28 cellular contexts compared by ENCODE assay signal in genomic region chr6:3005874-3006273, GRCh38.
"Had no signal": no experiment of that assay in that cellular context is flagged by ENCODE, and none has a peak within 500 bp of the region (broad histone marks: within the 10 kb centered on the region; RNA-seq: fewer than 3 reads in every experiment).

No MANE protein-coding gene starts in this region.

- H3K27ac Mint-ChIP-seq: activated CD4-positive, alpha-beta memory T cell treated with anti-CD3 and anti-CD28 coated beads for 36 hours; activated CD4-positive, alpha-beta T cell treated with anti-CD3 and anti-CD28 coated beads, Interleukin-2, amount 10 ng/mL, durations not matched to agents 7 days and 5 days; activated naive CD4-positive, alpha-beta T cell treated with anti-CD3 and anti-CD28 coated beads, Interleukin-2, amount 50 U/mL, for 72 hours; activated naive CD8-positive, alpha-beta T cell treated with anti-CD3 and anti-CD28 coated beads, Interleukin-2, amount 50 U/mL, for 24 hours; activated T-cell treated with anti-CD3 and anti-CD28 coated beads, Interleukin-2, amount 50 U/mL, for 24 hours; activated T-helper 1 cell treated with anti-CD3 and anti-CD28 coated beads, Interleukin-12 subunit alpha, Interleukin-12 subunit beta, Interleukin-2, Interleukin-4 antibody, amounts not matched to agents 30 ng/mL and 10 ng/mL and 1 ng/mL, durations not matched to agents 14 hours and 24 hours and 36 hours; brain; T-cell had no signal

- H3K4me3 Mint-ChIP-seq: activated CD4-positive, alpha-beta memory T cell treated with anti-CD3 and anti-CD28 coated beads for 36 hours; activated CD4-positive, alpha-beta T cell treated with anti-CD3 and anti-CD28 coated beads, Interleukin-2, amount 10 ng/mL, durations not matched to agents 7 days and 5 days; activated naive CD8-positive, alpha-beta T cell treated with anti-CD3 and anti-CD28 coated beads, Interleukin-2, amount 50 U/mL, for 24 hours; activated T-cell treated with anti-CD3 and anti-CD28 coated beads, Interleukin-2, amount 50 U/mL, for 24 hours; activated T-helper 1 cell treated with anti-CD3 and anti-CD28 coated beads, Interleukin-12 subunit alpha, Interleukin-12 subunit beta, Interleukin-2, Interleukin-4 antibody, amounts not matched to agents 30 ng/mL and 10 ng/mL and 1 ng/mL, durations not matched to agents 14 hours and 24 hours and 36 hours; central memory CD8-positive, alpha-beta T cell; T-cell had no signal

- H3K27me3 Mint-ChIP-seq: activated CD4-positive, alpha-beta memory T cell treated with anti-CD3 and anti-CD28 coated beads for 36 hours; activated CD4-positive, alpha-beta T cell treated with anti-CD3 and anti-CD28 coated beads, Interleukin-2, amount 10 ng/mL, durations not matched to agents 7 days and 5 days; activated naive CD8-positive, alpha-beta T cell treated with anti-CD3 and anti-CD28 coated beads, Interleukin-2, amount 50 U/mL, for 24 hours; activated T-cell treated with anti-CD3 and anti-CD28 coated beads, Interleukin-2, amount 50 U/mL, for 24 hours; brain; central memory CD8-positive, alpha-beta T cell; T-cell had no signal

- H3K9ac ChIP-seq: KMS-11 had no signal

- DNase-seq: activated CD4-positive, alpha-beta memory T cell treated with anti-CD3 and anti-CD28 coated beads for 36 hours; activated CD4-positive, alpha-beta T cell treated with anti-CD3 and anti-CD28 coated beads, Interleukin-2, amount 10 ng/mL, durations not matched to agents 7 days and 5 days; activated CD4-positive, CD25-positive, alpha-beta regulatory T cell; activated effector memory CD4-positive, alpha-beta T cell treated with Interleukin-2 at 50 U/mL for 16 hours; activated naive CD4-positive, alpha-beta T cell; activated naive CD8-positive, alpha-beta T cell treated with anti-CD3 and anti-CD28 coated beads, Interleukin-2, amount 50 U/mL, for 24 hours; activated T-cell treated with anti-CD3 and anti-CD28 coated beads, Interleukin-2, amount 50 U/mL, for 24 hours; amniotic stem cell; NCI-H1092; NCI-H1417; NCI-H1930; NCI-H2171; NCI-H2227 treated with DMSO at 0.1 percent for 48 hours; NCI-H446 treated with DMSO at 0.1 percent for 48 hours; NCI-H82; OCI-M1; RPMI8226; T-cell; T-helper 2 cell; T1000 had no signal

- H3K27ac ChIP-seq: KMS-11, SK-N-MC had no signal

- ATAC-seq: activated naive CD4-positive, alpha-beta T cell treated with anti-CD3 and anti-CD28 coated beads, Interleukin-2, amount 50 U/mL, for 72 hours; activated naive CD8-positive, alpha-beta T cell treated with anti-CD3 and anti-CD28 coated beads, Interleukin-2, amount 50 U/mL, for 24 hours; Panc1; Right ventricle myocardium inferior; T-cell had no signal

- H3K4me3 ChIP-seq: SK-N-MC had no signal

- H3K4me2 ChIP-seq: KMS-11 had no signal
